ENCODE assay signal across 8 cellular contexts in genomic region chr17:42180922-42181850, GRCh38. TPM values are rescaled to one million over a fixed set of nuclear protein-coding genes. Genes with fewer than 3 reads are reported as not detected.
A peak's percentile ranks its signal among the peaks of the same experiment; 100 is the strongest.
DNase-seq lines count a peak whose midpoint lies in the region; ATAC-seq and TF ChIP-seq lines count a peak whose summit lies in the region.

KCNH4 (minus strand) TSS chr17:42181142; CDS start chr17:42180945, 197 bp downstream.

- TF ChIP-seq CTCF in Peyer's patch (IDR thresholded peaks at IDR 0.05) (peak; percentile 39 to 69 (median 66)), foreskin fibroblast (IDR thresholded peaks at IDR 0.05; ENCODE audit: low read depth, low read length) (peak; percentile 39)

- H3K27me3 Mint-ChIP-seq in stimulated activated naive CD8-positive, alpha-beta T cell treated with anti-CD3 and anti-CD28 coated beads, Interleukin-15, amount 100 ng/mL, for 72 hours, result peaks cover 49% of the 10 kb centered on the region

- peak within 1 kb of the TSS in 1 of 4 donors; percentile 10 for H3K27ac ChIP-seq in Peyer's patch

- H2AFZ ChIP-seq in neuron (ENCODE audit: low read depth, low read length), result peak within 1 kb of the TSS; percentile 15

- TF ChIP-seq POLR2A in Peyer's patch (IDR thresholded peaks at IDR 0.05), result no peak

- H3K4me3 ChIP-seq in Peyer's patch (peak within 1 kb of the TSS; percentile 34 to 56 (median 47)), foreskin fibroblast (ENCODE audit: low read depth in 1 of 2, low read length in 2 of 2) (peak within 1 kb of the TSS; percentile 7 to 19), neuron (ENCODE audit: low read length) (peak within 1 kb of the TSS; percentile 27)

- H3K27me3 ChIP-seq in Peyer's patch, result peaks cover 0 to 14% of the 10 kb centered on the region in 2 donors
- peaks cover 27% of the 10 kb centered on the region for H3K27me3 ChIP-seq in neuron (ENCODE audit: insufficient read depth, low read length)

- TF ChIP-seq EP300 in Ishikawa (IDR thresholded peaks at IDR 0.05; ENCODE audit: borderline replicate concordance), result no peak

- H3K4me1 ChIP-seq in Peyer's patch (peaks cover 0 to 39% (median 25%) of the 10 kb centered on the region in 4 donors), neuron (ENCODE audit: insufficient read depth, low read length) (peaks cover 38% of the 10 kb centered on the region)

- H3K9me3 Mint-ChIP-seq in stimulated activated naive CD8-positive, alpha-beta T cell treated with anti-CD3 and anti-CD28 coated beads, Interleukin-15, amount 100 ng/mL, for 72 hours, result no peaks in the 10 kb centered on the region

- ATAC-seq in stimulated activated naive CD8-positive, alpha-beta T cell treated with anti-CD3 and anti-CD28 coated beads, Interleukin-15, amount 100 ng/mL, for 72 hours, result peak; percentile 56

- DNase-seq in SIG-M5 treated with dmso at 0.1 percent for 504 hours (lab: John Stamatoyannopoulos, UW; ENCODE audit: unreplicated experiment), result peak; percentile 77
- no peak for DNase-seq in SIG-M5 (lab: John Stamatoyannopoulos, UW)
- DNase-seq in Peyer's patch, result peak; percentile 81 to 92 (median 85)
- DNase-seq in activated effector memory CD4-positive, alpha-beta T cell treated with Interleukin-2 at 50 U/mL for 16 hours, result peak; percentile 76
- peak; percentile 74 to 88 for DNase-seq in foreskin fibroblast
- peak; percentile 80 to 89 for DNase-seq in stimulated activated naive CD8-positive, alpha-beta T cell treated with anti-CD3 and anti-CD28 coated beads, Interleukin-15, amount 100 ng/mL, for 72 hours

- peak within 1 kb of the TSS in 1 of 2 donors; percentile 74 for H3K27ac Mint-ChIP-seq in stimulated activated naive CD8-positive, alpha-beta T cell treated with anti-CD3 and anti-CD28 coated beads, Interleukin-15, amount 100 ng/mL, for 72 hours

- H3K4me1 Mint-ChIP-seq in stimulated activated naive CD8-positive, alpha-beta T cell treated with anti-CD3 and anti-CD28 coated beads, Interleukin-15, amount 100 ng/mL, for 72 hours, result peaks cover 71% of the 10 kb centered on the region

- H3K36me3 ChIP-seq in Peyer's patch (no peaks in the 10 kb centered on the region), neuron (ENCODE audit: insufficient read depth, low read length) (no peaks in the 10 kb centered on the region)

- H3K9me3 ChIP-seq in Peyer's patch (no peaks in the 10 kb centered on the region), neuron (ENCODE audit: low read length) (no peaks in the 10 kb centered on the region)

- H3K4me3 Mint-ChIP-seq in stimulated activated naive CD8-positive, alpha-beta T cell treated with anti-CD3 and anti-CD28 coated beads, Interleukin-15, amount 100 ng/mL, for 72 hours, result peak within 1 kb of the TSS; percentile 75 to 80

- TF ChIP-seq RAD21 in Ishikawa (IDR thresholded peaks at IDR 0.05; ENCODE audit: low read depth), result peak; percentile 76

TF ChIP-seq in Ishikawa, 13 proteins besides CTCF, POLR2A, EP300 and RAD21:
- TF ChIP-seq TEAD4 (IDR thresholded peaks at IDR 0.05) (no peak), ZBTB7A (IDR thresholded peaks at IDR 0.05; ENCODE audit: low read depth) (no peak), MAX (IDR thresholded peaks at IDR 0.05) (peak; percentile 99), USF1 (IDR thresholded peaks at IDR 0.05) (peak; percentile 83), NFIC (IDR thresholded peaks at IDR 0.05) (no peak), FOXM1 (IDR thresholded peaks at IDR 0.05; ENCODE audit: borderline replicate concordance, low read depth) (no peak), TCF12 (IDR thresholded peaks at IDR 0.05; ENCODE audit: low read depth) (no peak), CEBPB (IDR thresholded peaks at IDR 0.05) (0 out of 2 replicates have a peak, but pooled peaks have one; percentile 14), YY1 (IDR thresholded peaks at IDR 0.05; ENCODE audit: low read depth) (no peak), CREB1 (IDR thresholded peaks at IDR 0.05; ENCODE audit: low read depth) (no peak)

RNA-seq across cellular contexts. Expression of gene KCNH4, which starts in this region (rescaled TPM):
- under 1 TPM in 2 of 4 donors, not detected in 2; 0.47 to 0.80 TPM for total RNA-seq in Peyer's patch

Comparison
In these comparisons a context has a peak if more than half of its experiments do, and no peak if none do; other contexts are left out.
1. Peak in DNase-seq and H3K4me3 ChIP-seq in Peyer's patch; RNA of the gene not detected or under 1 TPM.